14 cellular contexts compared by ENCODE assay signal in the genomic region with DNA sequence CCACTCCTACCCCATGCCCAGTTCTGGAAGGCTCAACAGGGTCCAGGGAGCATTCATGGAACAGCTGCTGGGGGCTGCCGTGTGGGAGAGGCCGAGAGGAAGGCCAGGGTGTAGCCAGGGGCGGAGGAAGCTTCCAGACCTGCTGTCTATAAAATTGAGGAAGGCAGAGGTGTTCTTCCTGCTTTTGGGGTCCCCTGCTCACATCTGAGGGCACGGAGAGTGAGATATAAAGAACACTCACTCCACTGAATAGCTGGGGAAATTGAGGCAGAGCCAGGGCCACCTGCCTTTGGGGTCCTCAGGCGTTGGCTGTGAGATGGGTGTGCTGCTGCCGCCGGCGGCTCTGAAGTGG. TPM values are rescaled to one million over a fixed set of nuclear protein-coding genes. Genes with fewer than 3 reads are reported as not detected.
A peak's percentile ranks its signal among the peaks of the same experiment; 100 is the strongest.
DNase-seq lines count a peak whose midpoint lies in the region; ATAC-seq and TF ChIP-seq lines count a peak whose summit lies in the region.
"Had no signal": no experiment of that assay in that cellular context is flagged by ENCODE, and none has a peak within 500 bp of the region (broad histone marks: within the 10 kb centered on the region; RNA-seq: fewer than 3 reads in every experiment).

No MANE protein-coding gene starts in this region.

- H3K4me3 ChIP-seq in heart right ventricle (no peak overlapping the region), endodermal cell (ENCODE audit: low read length) (no peak overlapping the region), prostate gland (no peak overlapping the region), urinary bladder (ENCODE audit: low read depth, low read length) (no peak overlapping the region), testis (no peak overlapping the region)
- H3K4me3 ChIP-seq: tibial artery had no signal

- H3K27ac ChIP-seq in heart right ventricle = peak overlapping the region in 7 of 10 donors; percentile 10 to 67 (median 40)
- no peak overlapping the region for H3K27ac ChIP-seq in endodermal cell (ENCODE audit: low read depth, low read length)
- peak overlapping the region; percentile 78 to 86 for H3K27ac ChIP-seq in prostate gland
- H3K27ac ChIP-seq in urinary bladder (ENCODE audit: low read depth) = peak overlapping the region; percentile 62
- H3K27ac ChIP-seq in testis = no peak overlapping the region

- H3K27me3 Mint-ChIP-seq in endodermal cell (ENCODE audit: insufficient read depth) = no peaks in the 10 kb centered on the region
- no peaks in the 10 kb centered on the region for H3K27me3 Mint-ChIP-seq in activated T-cell treated with anti-CD3 and anti-CD28 coated beads, Interleukin-2, amount 50 U/mL, for 72 hours (ENCODE audit: low read depth)
- H3K27me3 Mint-ChIP-seq: effector memory CD8-positive, alpha-beta T cell had no signal

- ATAC-seq in heart right ventricle (no peak), left cardiac atrium (no peak), GM18858 (IDR thresholded peaks at IDR 0.05; ENCODE audit: unreplicated experiment) (no peak)
- no peak for ATAC-seq in activated T-cell treated with anti-CD3 and anti-CD28 coated beads, Interleukin-2, amount 50 U/mL, for 72 hours (replicated peaks in 1 of 2)
- ATAC-seq: effector memory CD8-positive, alpha-beta T cell; natural killer cell had no signal

- 60 to 66% methylated on average over 8 of the region's 8 CpGs for WGBS in heart right ventricle, 2 donors
- WGBS in endodermal cell (ENCODE audit: insufficient coverage in 1 of 2, insufficient read length in 1 of 2), 2 experiments = 81 to 93% methylated on average over 4 to 8 of the region's 8 CpGs
- 62% methylated on average over 8 of the region's 8 CpGs for WGBS in prostate gland
- 65% methylated on average over 8 of the region's 8 CpGs for WGBS in urinary bladder
- WGBS in testis, 2 donors = 80 to 84% methylated on average over 6 to 8 of the region's 8 CpGs

- TF ChIP-seq POLR2A in prostate gland (IDR thresholded peaks at IDR 0.05) = no peak
- TF ChIP-seq POLR2A in testis (IDR thresholded peaks at IDR 0.05) = no peak

- peaks cover 48 to 99% (median 90%) of the 10 kb centered on the region in 9 donors for H3K4me1 ChIP-seq in heart right ventricle
- H3K4me1 ChIP-seq in endodermal cell (ENCODE audit: control insufficient read depth, insufficient read depth, low read length) = peaks cover 9% of the 10 kb centered on the region
- peaks cover 89% of the 10 kb centered on the region for H3K4me1 ChIP-seq in prostate gland (replicated peaks)
- peaks cover 4% of the 10 kb centered on the region for H3K4me1 ChIP-seq in urinary bladder (ENCODE audit: insufficient read depth)
- peaks cover 29% of the 10 kb centered on the region for H3K4me1 ChIP-seq in testis

- TF ChIP-seq CTCF in heart right ventricle (IDR thresholded peaks at IDR 0.05) (no peak), endodermal cell (conservative IDR thresholded peaks at IDR 0.05) (no peak), prostate gland (IDR thresholded peaks at IDR 0.05) (no peak), testis (IDR thresholded peaks at IDR 0.05) (no peak)

- no peaks in the 10 kb centered on the region for H3K27me3 ChIP-seq in heart right ventricle
- no peaks in the 10 kb centered on the region for H3K27me3 ChIP-seq in endodermal cell (ENCODE audit: control insufficient read depth, insufficient read depth, low read length, poor library complexity, severe bottlenecking)
- H3K27me3 ChIP-seq in prostate gland (replicated peaks; ENCODE audit: insufficient read depth) = no peaks in the 10 kb centered on the region
- H3K27me3 ChIP-seq in testis = no peaks in the 10 kb centered on the region
- H3K27me3 ChIP-seq: tibial artery had no signal

- no peak overlapping the region for H3K4me3 Mint-ChIP-seq in endodermal cell
- no peak overlapping the region for H3K4me3 Mint-ChIP-seq in activated T-cell treated with anti-CD3 and anti-CD28 coated beads, Interleukin-2, amount 50 U/mL, for 72 hours
- H3K4me3 Mint-ChIP-seq: effector memory CD8-positive, alpha-beta T cell; natural killer cell had no signal

- intact Hi-C loops in heart right ventricle (cut with DNase I) = no loop called here
- intact Hi-C loops in left cardiac atrium (cut with DNase I) = no loop called here
- intact Hi-C loops in prostate gland (cut with DNase I) = no loop called here
- intact Hi-C loops in testis (cut with DNase I; ENCODE audit: low total_unique reads) = no loop called here

- H3K27ac Mint-ChIP-seq in endodermal cell = peak overlapping the region; percentile 76
- H3K27ac Mint-ChIP-seq in activated T-cell treated with anti-CD3 and anti-CD28 coated beads, Interleukin-2, amount 50 U/mL, for 72 hours = no peak overlapping the region
- H3K27ac Mint-ChIP-seq: natural killer cell had no signal

- no peaks in the 10 kb centered on the region for H3K36me3 Mint-ChIP-seq in endodermal cell (ENCODE audit: low read depth)
- no peaks in the 10 kb centered on the region for H3K36me3 Mint-ChIP-seq in activated T-cell treated with anti-CD3 and anti-CD28 coated beads, Interleukin-2, amount 50 U/mL, for 72 hours (ENCODE audit: insufficient read depth in 2 of 2)
- H3K36me3 Mint-ChIP-seq: natural killer cell had no signal

- no peak overlapping the region for H3K9ac ChIP-seq in endodermal cell (ENCODE audit: extremely low read depth, low read length, poor library complexity, severe bottlenecking)

- peaks cover 19% of the 10 kb centered on the region for H3K4me1 Mint-ChIP-seq in endodermal cell
- no peaks in the 10 kb centered on the region for H3K4me1 Mint-ChIP-seq in activated T-cell treated with anti-CD3 and anti-CD28 coated beads, Interleukin-2, amount 50 U/mL, for 72 hours (ENCODE audit: low read depth)

- no peaks in the 10 kb centered on the region for H3K9me3 Mint-ChIP-seq in endodermal cell
- H3K9me3 Mint-ChIP-seq in activated T-cell treated with anti-CD3 and anti-CD28 coated beads, Interleukin-2, amount 50 U/mL, for 72 hours = no peaks in the 10 kb centered on the region
- H3K9me3 Mint-ChIP-seq: effector memory CD8-positive, alpha-beta T cell; natural killer cell had no signal

- H3K36me3 ChIP-seq in heart right ventricle (no peaks in the 10 kb centered on the region), endodermal cell (ENCODE audit: control insufficient read depth, insufficient read depth, low read length) (no peaks in the 10 kb centered on the region), prostate gland (no peaks in the 10 kb centered on the region), urinary bladder (ENCODE audit: insufficient read depth) (no peaks in the 10 kb centered on the region), testis (ENCODE audit: low read depth, missing control alignments) (no peaks in the 10 kb centered on the region)
- H3K36me3 ChIP-seq: tibial artery had no signal

- DNase-seq in heart right ventricle (no peak), left cardiac atrium (no peak), endodermal cell (no peak), prostate gland (ENCODE audit: low spot score) (no peak), testis (no peak)
- DNase-seq in activated T-cell treated with anti-CD3 and anti-CD28 coated beads, Interleukin-2, amount 50 U/mL, for 72 hours = no peak
- DNase-seq: activated CD4-positive, alpha-beta T cell treated with anti-CD3 and anti-CD28 coated beads for 48 hours; cerebellar nuclear complex; effector memory CD8-positive, alpha-beta T cell; natural killer cell; NCI-H2107; tibial artery had no signal

- H3K9me3 ChIP-seq in heart right ventricle (no peaks in the 10 kb centered on the region), endodermal cell (ENCODE audit: control insufficient read depth, low read length) (no peaks in the 10 kb centered on the region), prostate gland (no peaks in the 10 kb centered on the region), testis (no peaks in the 10 kb centered on the region)
- H3K9me3 ChIP-seq: tibial artery had no signal

RNA-seq across cellular contexts. Expression of gene RXRA, which starts 32.7 kb away (rescaled TPM):
- total RNA-seq in heart right ventricle (10 to 100 TPM; 38.4 to 92.3 (median 43.6) TPM), left cardiac atrium (10 to 100 TPM; 41.6 to 67.7 TPM), endodermal cell (10 to 100 TPM; 58.3 to 70.6 TPM), prostate gland (10 to 100 TPM; 69.5 to 84.1 TPM), urinary bladder (19.7 TPM), testis (10 to 100 TPM; 47.3 to 61.0 TPM)
- polyA plus RNA-seq in heart right ventricle (10 to 100 TPM; 22.6 to 39.1 TPM), urinary bladder (70.6 TPM), testis (ENCODE audit: insufficient read depth, low read depth, low replicate concordance) (31.3 TPM)
- 37.4 TPM for polyA plus RNA-seq in endodermal cell (2013, experiment 1 of 2)
- 33.9 TPM for polyA plus RNA-seq in endodermal cell (2013, experiment 2 of 2)
- total RNA-seq in activated T-cell treated with anti-CD3 and anti-CD28 coated beads, Interleukin-2, amount 50 U/mL, for 72 hours = 10 to 100 TPM in 1 of 2 donors, 1 to 10 TPM in 1; 4.9 to 12.4 TPM

Comparison
In these comparisons a context has a peak if more than half of its experiments do, and no peak if none do; other contexts are left out.
1. H3K27ac ChIP-seq: peak in heart right ventricle (7 of 10), prostate gland (2 of 2) and urinary bladder (single experiment); none in endodermal cell (single experiment) and testis (0 of 2).